ENCODE assay signal across 16 cellular contexts in genomic region chr7:12709731-12710502, GRCh38. TPM values are rescaled to one million over a fixed set of nuclear protein-coding genes. Genes with fewer than 3 reads are reported as not detected.
DNase-seq lines count a peak whose midpoint lies in the region; ATAC-seq and TF ChIP-seq lines count a peak whose summit lies in the region.
"Had no signal": no experiment of that assay in that cellular context is flagged by ENCODE, and none has a peak within 500 bp of the region (broad histone marks: within the 10 kb centered on the region; RNA-seq: fewer than 3 reads in every experiment).

No MANE protein-coding gene starts in this region.

- ATAC-seq in lower lobe of right lung (peak; percentile 60 to 66), HG02623 (IDR thresholded peaks at IDR 0.05; ENCODE audit: unreplicated experiment) (no peak), HG03139 (IDR thresholded peaks at IDR 0.05; ENCODE audit: unreplicated experiment) (no peak)
- ATAC-seq: left cardiac atrium had no signal

- no peaks in the 10 kb centered on the region for H3K36me3 Mint-ChIP-seq in CD4-positive, alpha-beta memory T cell

- H3K4me3 Mint-ChIP-seq in CD4-positive, alpha-beta memory T cell, result no peak overlapping the region
- H3K4me3 Mint-ChIP-seq: nephron had no signal

- in situ Hi-C loops in astrocyte of the spinal cord (cut with HindIII; ENCODE audit: low sequenced_read_pairs), result no loop called here

- peaks cover 0 to 2% (median under 1%) of the 10 kb centered on the region in 4 donors for H3K4me1 Mint-ChIP-seq in CD4-positive, alpha-beta memory T cell

- H3K4me1 ChIP-seq in lower lobe of right lung, result peaks cover under 1% of the 10 kb centered on the region
- H3K4me1 ChIP-seq in CD4-positive, alpha-beta memory T cell (ENCODE audit: insufficient read depth, low read length), result peaks cover under 1% of the 10 kb centered on the region
- H3K4me1 ChIP-seq: ascending aorta had no signal

- intact Hi-C loops in lower lobe of right lung (cut with DNase I), result no loop called here
- intact Hi-C loops in CD4-positive, alpha-beta memory T cell (cut with micrococcal nuclease), result no loop called here

- H3K27ac Mint-ChIP-seq in CD4-positive, alpha-beta memory T cell, result peak overlapping the region in 1 of 7 donors; percentile 42
- H3K27ac Mint-ChIP-seq: nephron had no signal

- H3K9me3 ChIP-seq in lower lobe of right lung, result no peaks in the 10 kb centered on the region
- H3K9me3 ChIP-seq in CD4-positive, alpha-beta memory T cell (ENCODE audit: control insufficient read depth in 1 of 2, low read length in 2 of 2), result no peaks in the 10 kb centered on the region
- H3K9me3 ChIP-seq: ascending aorta, sigmoid colon had no signal

- no peaks in the 10 kb centered on the region for H3K36me3 ChIP-seq in lower lobe of right lung
- H3K36me3 ChIP-seq in CD4-positive, alpha-beta memory T cell (ENCODE audit: insufficient read depth, low read length), result no peaks in the 10 kb centered on the region
- H3K36me3 ChIP-seq: ascending aorta, sigmoid colon had no signal

- DNase-seq in NOMO-1 treated with DMSO at 0.1 percent for 48 hours (lab: John Stamatoyannopoulos, UW; ENCODE audit: unreplicated experiment), result peak; percentile 15
- no peak for DNase-seq in NOMO-1 treated with dmso at 0.1 percent for 144 hours (lab: John Stamatoyannopoulos, UW; ENCODE audit: unreplicated experiment)
- peak; percentile 33 for DNase-seq in astrocyte of the spinal cord (ENCODE audit: low read depth, low spot score)
- no peak for DNase-seq in lower lobe of right lung
- no peak for DNase-seq in T1000 (lab: John Stamatoyannopoulos, UW)
- no peak for DNase-seq in CD4-positive, alpha-beta memory T cell
- DNase-seq: 8988T; activated CD4-positive, alpha-beta T cell treated with anti-CD3 and anti-CD28 coated beads, Interleukin-2, amount 50 U/mL, for 48 hours; left cardiac atrium; NCI-H1417 treated with DMSO at 0.1 percent for 48 hours; NCI-H524 treated with DMSO at 0.1 percent for 48 hours; sigmoid colon had no signal

- POLR2A ChIA-PET in CD4-positive, alpha-beta memory T cell (lab: Charles Lee; ENCODE audit: partially characterized antibody), result no interaction called here

- no peaks in the 10 kb centered on the region for H3K27me3 ChIP-seq in lower lobe of right lung (ENCODE audit: low read depth)
- no peaks in the 10 kb centered on the region for H3K27me3 ChIP-seq in CD4-positive, alpha-beta memory T cell (ENCODE audit: insufficient read depth, low read length)
- H3K27me3 ChIP-seq: ascending aorta, sigmoid colon had no signal

- H3K27ac ChIP-seq in lower lobe of right lung, result no peak overlapping the region
- no peak overlapping the region for H3K27ac ChIP-seq in CD4-positive, alpha-beta memory T cell (ENCODE audit: low read depth, low read length)
- H3K27ac ChIP-seq: ascending aorta, sigmoid colon had no signal

- H3K4me3 ChIP-seq in astrocyte of the spinal cord (ENCODE audit: low read depth, low read length) (no peak overlapping the region), lower lobe of right lung (no peak overlapping the region)
- H3K4me3 ChIP-seq in CD4-positive, alpha-beta memory T cell (ENCODE audit: low read length in 2 of 2), result no peak overlapping the region
- H3K4me3 ChIP-seq: ascending aorta, sigmoid colon had no signal

- CTCF ChIA-PET in CD4-positive, alpha-beta memory T cell (lab: Charles Lee; ENCODE audit: partially characterized antibody), result no interaction called here

- H3K9me3 Mint-ChIP-seq in CD4-positive, alpha-beta memory T cell, result no peaks in the 10 kb centered on the region
- H3K9me3 Mint-ChIP-seq: nephron had no signal

- no peaks in the 10 kb centered on the region for H3K27me3 Mint-ChIP-seq in CD4-positive, alpha-beta memory T cell

- TF ChIP-seq CTCF in astrocyte of the spinal cord (IDR thresholded peaks at IDR 0.05; ENCODE audit: low read depth, low read length) (no peak), lower lobe of right lung (IDR thresholded peaks at IDR 0.05) (no peak)

RNA-seq across cellular contexts. Expression of gene ARL4A, which starts 22.5 kb away (rescaled TPM):
- total RNA-seq in lower lobe of right lung, result 44.8 TPM
- total RNA-seq in CD4-positive, alpha-beta memory T cell, result 10 to 100 TPM; 11.6 to 12.9 TPM
- 100 to 1,000 TPM in 1 of 2 donors, 10 to 100 TPM in 1; 58.1 to 101 TPM for polyA plus RNA-seq in CD4-positive, alpha-beta memory T cell

Comparison
In these comparisons a context has a peak if more than half of its experiments do, and no peak if none do; other contexts are left out.
1. DNase-seq: peak in NOMO-1 treated with DMSO at 0.1 percent for 48 hours (single experiment) and astrocyte of the spinal cord (single experiment); none in NOMO-1 treated with dmso at 0.1 percent for 144 hours (single experiment), lower lobe of right lung (single experiment), T1000 (single experiment) and CD4-positive, alpha-beta memory T cell (0 of 5).
2. ATAC-seq: peak in lower lobe of right lung (2 of 2); none in HG02623 (single experiment) and HG03139 (single experiment).